19 cellular contexts compared by ENCODE assay signal in genomic region chr6:33667776-33668175, GRCh38.
"Had no signal": no experiment of that assay in that cellular context is flagged by ENCODE, and none has a peak within 500 bp of the region (broad histone marks: within the 10 kb centered on the region; RNA-seq: fewer than 3 reads in every experiment).

No MANE protein-coding gene starts in this region.

- H3K4me3 Mint-ChIP-seq: nephron had no signal

- H3K9me3 Mint-ChIP-seq: nephron had no signal

- DNase-seq: colonic mucosa; dermis blood vessel endothelial cell; hippocampal formation; kidney glomerular epithelial cell; midbrain; psoas muscle; retina; sigmoid colon; stimulated activated CD4-positive, alpha-beta T cell treated with anti-CD3 and anti-CD28 coated beads, Interleukin-2, amount 100 ng/mL, for 24 hours; stimulated activated CD4-positive, alpha-beta T cell treated with anti-CD3 and anti-CD28 coated beads, Interleukin-4, amount 100 ng/mL, for 4 hours; stimulated activated naive CD4-positive, alpha-beta T cell; trophoblast cell had no signal

- H3K27me3 ChIP-seq: colonic mucosa, heart left ventricle had no signal

- H3K27ac ChIP-seq: colonic mucosa, heart left ventricle, psoas muscle, sigmoid colon had no signal

- ATAC-seq: esophagus mucosa, heart left ventricle, left lobe of liver, psoas muscle had no signal

- H3K9me3 ChIP-seq: colonic mucosa, heart left ventricle, psoas muscle, sigmoid colon had no signal

- H3K4me1 Mint-ChIP-seq: nephron had no signal

- FAIRE-seq: frontal cortex, islet of Langerhans had no signal

- H3K4me1 ChIP-seq: colonic mucosa, psoas muscle, sigmoid colon had no signal

- H3K4me3 ChIP-seq: colonic mucosa, heart left ventricle, psoas muscle, sigmoid colon, skin epidermis had no signal

- H3K27ac Mint-ChIP-seq: nephron had no signal
